ENCODE assay signal across 15 cellular contexts in genomic region chr1:24939040-24939439, GRCh38. TPM values are rescaled to one million over a fixed set of nuclear protein-coding genes. Genes with fewer than 3 reads are reported as not detected.
DNase-seq lines count a peak whose midpoint lies in the region; ATAC-seq and TF ChIP-seq lines count a peak whose summit lies in the region.
"Had no signal": no experiment of that assay in that cellular context is flagged by ENCODE, and none has a peak within 500 bp of the region (broad histone marks: within the 10 kb centered on the region; RNA-seq: fewer than 3 reads in every experiment).

No MANE protein-coding gene starts in this region.

- H3K27ac ChIP-seq in CD8-positive, alpha-beta T cell (ENCODE audit: low read depth, low read length): no peak overlapping the region
- H3K27ac ChIP-seq: RWPE1, SK-N-MC had no signal

- peaks cover 3% of the 10 kb centered on the region for H3K36me3 ChIP-seq in CD8-positive, alpha-beta T cell (ENCODE audit: insufficient read depth, low read length)
- H3K36me3 ChIP-seq: BE2C had no signal

- no peaks in the 10 kb centered on the region for H3K9me3 ChIP-seq in CD8-positive, alpha-beta T cell (ENCODE audit: low read length)
- H3K9me3 ChIP-seq: BE2C had no signal

- ATAC-seq in activated CD8-positive, alpha-beta T cell treated with anti-CD3 and anti-CD28 coated beads, Interleukin-2, amount 10 ng/mL, durations not matched to agents 7 days and 5 days: no peak
- no peak for ATAC-seq in activated CD8-positive, alpha-beta T cell treated with anti-CD3 and anti-CD28 coated beads for 36 hours
- no peak for ATAC-seq in CD8-positive, alpha-beta T cell
- no peak for ATAC-seq in activated naive CD8-positive, alpha-beta T cell treated with anti-CD3 and anti-CD28 coated beads, Interleukin-2, amount 10 ng/mL, durations not matched to agents 7 days and 5 days (ENCODE audit: low read depth)
- peak in 1 of 2 donors; percentile 27 for ATAC-seq in naive thymus-derived CD8-positive, alpha-beta T cell

- H3K27me3 Mint-ChIP-seq in activated CD8-positive, alpha-beta T cell treated with anti-CD3 and anti-CD28 coated beads, Interleukin-2, amount 10 ng/mL, durations not matched to agents 7 days and 5 days (ENCODE audit: low read depth): no peaks in the 10 kb centered on the region
- H3K27me3 Mint-ChIP-seq in activated CD8-positive, alpha-beta T cell treated with anti-CD3 and anti-CD28 coated beads for 36 hours: no peaks in the 10 kb centered on the region
- no peaks in the 10 kb centered on the region for H3K27me3 Mint-ChIP-seq in CD8-positive, alpha-beta T cell (ENCODE audit: low read depth)
- H3K27me3 Mint-ChIP-seq in activated naive CD8-positive, alpha-beta T cell treated with anti-CD3 and anti-CD28 coated beads, Interleukin-2, amount 10 ng/mL, durations not matched to agents 7 days and 5 days: no peaks in the 10 kb centered on the region
- no peaks in the 10 kb centered on the region for H3K27me3 Mint-ChIP-seq in naive thymus-derived CD8-positive, alpha-beta T cell

- H3K9me3 Mint-ChIP-seq in activated CD8-positive, alpha-beta T cell treated with anti-CD3 and anti-CD28 coated beads, Interleukin-2, amount 10 ng/mL, durations not matched to agents 7 days and 5 days (ENCODE audit: insufficient read depth): no peaks in the 10 kb centered on the region
- H3K9me3 Mint-ChIP-seq in activated CD8-positive, alpha-beta T cell treated with anti-CD3 and anti-CD28 coated beads for 36 hours: no peaks in the 10 kb centered on the region
- no peaks in the 10 kb centered on the region for H3K9me3 Mint-ChIP-seq in CD8-positive, alpha-beta T cell
- no peaks in the 10 kb centered on the region for H3K9me3 Mint-ChIP-seq in activated naive CD8-positive, alpha-beta T cell treated with anti-CD3 and anti-CD28 coated beads, Interleukin-2, amount 10 ng/mL, durations not matched to agents 7 days and 5 days
- H3K9me3 Mint-ChIP-seq in naive thymus-derived CD8-positive, alpha-beta T cell: no peaks in the 10 kb centered on the region

- POLR2A ChIA-PET in activated CD8-positive, alpha-beta T cell treated with anti-CD3 and anti-CD28 coated beads, Interleukin-2, amount 10 ng/mL, durations not matched to agents 7 days and 5 days (lab: Charles Lee): no interaction called here
- POLR2A ChIA-PET in activated CD8-positive, alpha-beta T cell treated with anti-CD3 and anti-CD28 coated beads for 36 hours (lab: Charles Lee): interaction anchor here (0.7 to 1.6 kb wide), 3 partner anchors 10 to 16 kb away, joined by 3 to 6 read pairs (median 3); no protein-coding TSS in a partner anchor
- POLR2A ChIA-PET in CD8-positive, alpha-beta T cell (lab: Charles Lee): no interaction called here
- POLR2A ChIA-PET in activated naive CD8-positive, alpha-beta T cell treated with anti-CD3 and anti-CD28 coated beads, Interleukin-2, amount 10 ng/mL, durations not matched to agents 7 days and 5 days (lab: Charles Lee): no interaction called here
- POLR2A ChIA-PET in naive thymus-derived CD8-positive, alpha-beta T cell (lab: Charles Lee): no interaction called here

- no peak overlapping the region for H3K4me3 Mint-ChIP-seq in activated CD8-positive, alpha-beta T cell treated with anti-CD3 and anti-CD28 coated beads, Interleukin-2, amount 10 ng/mL, durations not matched to agents 7 days and 5 days
- H3K4me3 Mint-ChIP-seq in activated CD8-positive, alpha-beta T cell treated with anti-CD3 and anti-CD28 coated beads for 36 hours: no peak overlapping the region
- no peak overlapping the region for H3K4me3 Mint-ChIP-seq in CD8-positive, alpha-beta T cell
- H3K4me3 Mint-ChIP-seq in activated naive CD8-positive, alpha-beta T cell treated with anti-CD3 and anti-CD28 coated beads, Interleukin-2, amount 10 ng/mL, durations not matched to agents 7 days and 5 days: no peak overlapping the region
- H3K4me3 Mint-ChIP-seq in naive thymus-derived CD8-positive, alpha-beta T cell: no peak overlapping the region

- TF ChIP-seq CTCF in activated CD8-positive, alpha-beta T cell treated with anti-CD3 and anti-CD28 coated beads for 36 hours (IDR thresholded peaks at IDR 0.05): no peak
- no peak for TF ChIP-seq CTCF in CD8-positive, alpha-beta T cell (IDR thresholded peaks at IDR 0.05)

- no peaks in the 10 kb centered on the region for H3K4me1 ChIP-seq in CD8-positive, alpha-beta T cell (ENCODE audit: insufficient read depth, low read length)
- H3K4me1 ChIP-seq: BE2C had no signal

- H3K4me3 ChIP-seq in CD8-positive, alpha-beta T cell (ENCODE audit: low read depth, low read length): no peak overlapping the region
- H3K4me3 ChIP-seq: SK-N-MC had no signal

- CTCF ChIA-PET in activated CD8-positive, alpha-beta T cell treated with anti-CD3 and anti-CD28 coated beads, Interleukin-2, amount 10 ng/mL, durations not matched to agents 7 days and 5 days (lab: Charles Lee): interaction anchor here (7.0 kb wide), 1 partner anchor 98 kb away, joined by 28 read pairs; no protein-coding TSS in a partner anchor
- CTCF ChIA-PET in activated CD8-positive, alpha-beta T cell treated with anti-CD3 and anti-CD28 coated beads for 36 hours (lab: Charles Lee): no interaction called here
- CTCF ChIA-PET in CD8-positive, alpha-beta T cell (lab: Charles Lee): interaction anchor here (1.0 to 14.6 kb wide), 3 partner anchors 24 to 127 kb away, joined by 3 to 111 read pairs (median 11); no protein-coding TSS in a partner anchor

- H3K27me3 ChIP-seq in CD8-positive, alpha-beta T cell (ENCODE audit: insufficient read depth, low read length): no peaks in the 10 kb centered on the region

- peaks cover 90% of the 10 kb centered on the region for H3K4me1 Mint-ChIP-seq in activated CD8-positive, alpha-beta T cell treated with anti-CD3 and anti-CD28 coated beads, Interleukin-2, amount 10 ng/mL, durations not matched to agents 7 days and 5 days (ENCODE audit: low read depth)
- H3K4me1 Mint-ChIP-seq in activated CD8-positive, alpha-beta T cell treated with anti-CD3 and anti-CD28 coated beads for 36 hours (ENCODE audit: low read depth): peaks cover 78% of the 10 kb centered on the region
- H3K4me1 Mint-ChIP-seq in CD8-positive, alpha-beta T cell (ENCODE audit: low read depth): peaks cover 39% of the 10 kb centered on the region
- H3K4me1 Mint-ChIP-seq in activated naive CD8-positive, alpha-beta T cell treated with anti-CD3 and anti-CD28 coated beads, Interleukin-2, amount 10 ng/mL, durations not matched to agents 7 days and 5 days: peaks cover 65% of the 10 kb centered on the region
- H3K4me1 Mint-ChIP-seq in naive thymus-derived CD8-positive, alpha-beta T cell: peaks cover 24 to 67% (median 41%) of the 10 kb centered on the region in 4 donors

- intact Hi-C loops in activated CD8-positive, alpha-beta T cell treated with anti-CD3 and anti-CD28 coated beads for 36 hours (cut with micrococcal nuclease): no loop called here
- intact Hi-C loops in CD8-positive, alpha-beta T cell (cut with DNase I, micrococcal nuclease): loop anchor here in 1 of 2 experiments (10.0 kb wide), 1 partner anchor 266 kb away; no protein-coding TSS in a partner anchor

- peak overlapping the region; percentile 37 for H3K27ac Mint-ChIP-seq in activated CD8-positive, alpha-beta T cell treated with anti-CD3 and anti-CD28 coated beads, Interleukin-2, amount 10 ng/mL, durations not matched to agents 7 days and 5 days
- H3K27ac Mint-ChIP-seq in activated CD8-positive, alpha-beta T cell treated with anti-CD3 and anti-CD28 coated beads for 36 hours: no peak overlapping the region
- H3K27ac Mint-ChIP-seq in CD8-positive, alpha-beta T cell: peak overlapping the region; percentile 49
- H3K27ac Mint-ChIP-seq in activated naive CD8-positive, alpha-beta T cell treated with anti-CD3 and anti-CD28 coated beads, Interleukin-2, amount 10 ng/mL, durations not matched to agents 7 days and 5 days: peak overlapping the region; percentile 21
- peak overlapping the region in 8 of 10 donors; percentile 25 to 73 (median 50) for H3K27ac Mint-ChIP-seq in naive thymus-derived CD8-positive, alpha-beta T cell

- DNase-seq in activated CD8-positive, alpha-beta T cell treated with anti-CD3 and anti-CD28 coated beads, Interleukin-2, amount 10 ng/mL, durations not matched to agents 7 days and 5 days: no peak
- DNase-seq in activated CD8-positive, alpha-beta T cell treated with anti-CD3 and anti-CD28 coated beads for 36 hours: no peak
- no peak for DNase-seq in CD8-positive, alpha-beta T cell
- no peak for DNase-seq in activated naive CD8-positive, alpha-beta T cell treated with anti-CD3 and anti-CD28 coated beads, Interleukin-2, amount 10 ng/mL, durations not matched to agents 7 days and 5 days
- no peak for DNase-seq in naive thymus-derived CD8-positive, alpha-beta T cell
- DNase-seq in SKM-1 treated with dmso at 0.1 percent for 144 hours (lab: John Stamatoyannopoulos, UW; ENCODE audit: unreplicated experiment) (no peak), NCI-H524 (lab: John Stamatoyannopoulos, UW) (no peak)
- DNase-seq: BE2C; DMS79 treated with DMSO at 0.1 percent for 48 hours; Kasumi-1; NCI-H1694; NK-92 treated with Interleukin-12 subunit alpha and Interleukin-12 subunit beta, amount 100 ng/mL, for 24 hours had no signal

- peaks cover 91% of the 10 kb centered on the region for H3K36me3 Mint-ChIP-seq in activated CD8-positive, alpha-beta T cell treated with anti-CD3 and anti-CD28 coated beads, Interleukin-2, amount 10 ng/mL, durations not matched to agents 7 days and 5 days (ENCODE audit: low read depth)
- H3K36me3 Mint-ChIP-seq in activated CD8-positive, alpha-beta T cell treated with anti-CD3 and anti-CD28 coated beads for 36 hours (ENCODE audit: low read depth): peaks cover 88% of the 10 kb centered on the region
- H3K36me3 Mint-ChIP-seq in CD8-positive, alpha-beta T cell: peaks cover 31% of the 10 kb centered on the region
- H3K36me3 Mint-ChIP-seq in activated naive CD8-positive, alpha-beta T cell treated with anti-CD3 and anti-CD28 coated beads, Interleukin-2, amount 10 ng/mL, durations not matched to agents 7 days and 5 days: peaks cover 23% of the 10 kb centered on the region
- H3K36me3 Mint-ChIP-seq in naive thymus-derived CD8-positive, alpha-beta T cell: peaks cover 0 to 15% (median 0%) of the 10 kb centered on the region in 3 donors

RNA-seq across cellular contexts. Expression of gene RUNX3, which starts 9.0 kb away (rescaled TPM):
- 100 to 1,000 TPM; 144 to 147 TPM for total RNA-seq in activated CD8-positive, alpha-beta T cell treated with anti-CD3 and anti-CD28 coated beads, Interleukin-2, amount 10 ng/mL, durations not matched to agents 7 days and 5 days
- 100 to 1,000 TPM; 180 to 183 TPM for total RNA-seq in activated CD8-positive, alpha-beta T cell treated with anti-CD3 and anti-CD28 coated beads for 36 hours
- 100 to 1,000 TPM; 423 to 424 TPM for total RNA-seq in CD8-positive, alpha-beta T cell
- total RNA-seq in activated naive CD8-positive, alpha-beta T cell treated with anti-CD3 and anti-CD28 coated beads, Interleukin-2, amount 10 ng/mL, durations not matched to agents 7 days and 5 days: 100 to 1,000 TPM; 172 TPM
- total RNA-seq in naive thymus-derived CD8-positive, alpha-beta T cell: 10 to 100 TPM; 87.1 to 95.3 TPM
- 10 to 100 TPM; 22.0 to 64.0 (median 54.0) TPM for polyA plus RNA-seq in naive thymus-derived CD8-positive, alpha-beta T cell
- total RNA-seq: MCF 10A had no signal
